8 cellular contexts compared by ENCODE assay signal in the genomic region with DNA sequence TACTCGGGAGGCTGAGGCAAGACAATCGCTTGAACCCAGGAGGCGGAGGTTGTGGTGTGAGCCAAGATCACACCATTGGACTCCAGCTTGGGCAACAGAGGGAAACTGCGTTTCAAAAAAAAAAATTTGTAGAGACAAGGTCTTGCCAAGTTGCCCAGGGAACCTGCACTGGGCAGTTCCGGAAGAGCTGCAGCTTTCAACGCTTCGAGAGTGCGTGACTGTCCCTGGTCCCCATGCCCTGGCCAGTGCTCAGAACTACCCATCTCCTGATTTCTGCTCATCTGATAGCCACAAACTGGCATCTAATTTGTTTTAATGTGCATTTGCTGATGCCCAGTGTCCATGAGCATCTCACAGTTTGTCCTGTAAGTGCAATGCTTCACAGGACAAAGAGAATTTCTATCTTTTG. TPM values are rescaled to one million over a fixed set of nuclear protein-coding genes. Genes with fewer than 3 reads are reported as not detected.
A peak's percentile ranks its signal among the peaks of the same experiment; 100 is the strongest.
DNase-seq lines count a peak whose midpoint lies in the region; ATAC-seq, FAIRE-seq and TF ChIP-seq lines count a peak whose summit lies in the region.

No MANE protein-coding gene starts in this region.

- peak in 1 of 2 experiments; percentile 39; a peak in 1 of 4 replicates for TF ChIP-seq POLR2A in HepG2 (IDR thresholded peaks at IDR 0.05; ENCODE audit: insufficient read depth in 1 of 2, low read depth in 2 of 2, low read length in 2 of 2)

- no peak for TF ChIP-seq EP300 in HepG2 (IDR thresholded peaks at IDR 0.05; ENCODE audit: low read depth in 2 of 2, low read length in 2 of 2)
- no peak for TF ChIP-seq EP300 in HepG2 (CRISPR knock-in tag; IDR thresholded peaks at IDR 0.05; ENCODE audit: borderline replicate concordance)

- no TSS peak for BruUV-seq in HepG2 (replicated peaks; lab: Mats Ljungman, UMichigan)

- peaks cover 42% of the 10 kb centered on the region for H4K20me1 ChIP-seq in HepG2 (ENCODE audit: insufficient read depth, low read length)

- no peak overlapping the region for H2AFZ ChIP-seq in HepG2 (ENCODE audit: low read length)

- in situ Hi-C loops in astrocyte of the spinal cord (cut with HindIII; ENCODE audit: low sequenced_read_pairs) (no loop called here), HepG2 (cut with HindIII; ENCODE audit: extremely low pct_ligation_motif_present, low pct_unique_long_range_greater_than_20kb) (no loop called here)

- no peak overlapping the region for H3K9ac ChIP-seq in HepG2 (ENCODE audit: insufficient read depth, low read depth, low read length)

- POLR2A ChIA-PET in HepG2 (lab: Yijun Ruan, JAX), result interaction anchor here (0.7 to 3.1 kb wide), 11 partner anchors 8 to 465 kb away, joined by 3 to 16 read pairs (median 3); a partner anchor contains a TSS

- peaks cover 26% of the 10 kb centered on the region for H3K79me2 ChIP-seq in HepG2 (ENCODE audit: insufficient read depth, low read length)

- TF ChIP-seq RAD21 in HepG2 (CRISPR knock-in tag; IDR thresholded peaks at IDR 0.05), result no peak

- H3K27me3 ChIP-seq in HepG2 (ENCODE audit: control insufficient read depth in 1 of 2, insufficient read depth in 2 of 2, low read length in 2 of 2), result peaks cover 0 to 5% of the 10 kb centered on the region in 2 experiments; a peak in 1 of 5 replicates

- H3K4me2 ChIP-seq in HepG2 (ENCODE audit: low read depth, low read length), result no peak overlapping the region

- intact Hi-C loops in HepG2 (cut with micrococcal nuclease; ENCODE audit: unreplicated experiment), result loop anchor here (1.0 kb wide), 1 partner anchor 40 kb away; no protein-coding TSS in a partner anchor

- CTCF ChIA-PET in HepG2 (lab: Yijun Ruan, JAX; ENCODE audit: low intra/inter-chr PET ratio, low total read pairs), result no interaction called here

- TF ChIP-seq CTCF in AG09309 (IDR thresholded peaks at IDR 0.05; ENCODE audit: control insufficient read depth, insufficient read depth, low read depth, low read length, missing control alignments) (no peak), astrocyte of the spinal cord (IDR thresholded peaks at IDR 0.05; ENCODE audit: low read depth, low read length) (no peak), HepG2 (CRISPR knock-in tag; IDR thresholded peaks at IDR 0.05) (no peak)

- no peak for FAIRE-seq in HepG2 (lab: Jason Lieb, UNC)

- DNase-seq in AG09309 (ENCODE audit: low read depth) (no peak), astrocyte of the spinal cord (ENCODE audit: low read depth, low spot score) (peak; percentile 49), HepG2 (ENCODE audit: low spot score) (peak; percentile 51), midbrain (lab: John Stamatoyannopoulos, UW) (no peak)
- DNase-seq in effector CD8-positive, alpha-beta T cell (lab: John Stamatoyannopoulos, UW), result no peak

- H3K36me3 ChIP-seq in KOPT-K1 (ENCODE audit: insufficient read depth, low read length) (peaks cover 42% of the 10 kb centered on the region), HepG2 (replicated peaks in 1 of 2; ENCODE audit: control insufficient read depth in 1 of 2, insufficient read depth in 2 of 2, low read length in 2 of 2) (peaks cover 14 to 23% of the 10 kb centered on the region in 2 experiments), urinary bladder (ENCODE audit: insufficient read depth) (peaks cover 4% of the 10 kb centered on the region)

- H3K27ac ChIP-seq in KOPT-K1 (ENCODE audit: low read depth, low read length, poor library complexity, severe bottlenecking) (peak overlapping the region; percentile 72), HepG2 (ENCODE audit: extremely low read length, insufficient read depth, low read length) (no peak overlapping the region), urinary bladder (ENCODE audit: low read depth) (no peak overlapping the region)

- ATAC-seq in HepG2, result peak; percentile 7
- no peak for ATAC-seq in HG03342 (IDR thresholded peaks at IDR 0.05; ENCODE audit: unreplicated experiment)

- H3K4me3 ChIP-seq in AG09309 (ENCODE audit: control insufficient read depth, low read depth, low read length), result peak overlapping the region; percentile 63
- H3K4me3 ChIP-seq in astrocyte of the spinal cord (ENCODE audit: low read depth, low read length), result peak overlapping the region; percentile 88
- no peak overlapping the region for H3K4me3 ChIP-seq in HepG2 (replicated peaks in 1 of 3; ENCODE audit: insufficient read depth in 1 of 3, low read depth in 2 of 3, low read length in 3 of 3)
- peak overlapping the region; percentile 97 for H3K4me3 ChIP-seq in urinary bladder (ENCODE audit: low read depth, low read length)

- 72% methylated on average over 8 of the region's 8 CpGs for WGBS in HepG2 (ENCODE audit: low lambda C conversion rate)
- WGBS in urinary bladder, result 60% methylated on average over 8 of the region's 8 CpGs

- H3K9me3 ChIP-seq in KOPT-K1 (ENCODE audit: insufficient read depth, low read length, poor library complexity, severe bottlenecking) (peaks cover 7% of the 10 kb centered on the region), HepG2 (ENCODE audit: low read length) (no peaks in the 10 kb centered on the region)

- H3K4me1 ChIP-seq in HepG2 (ENCODE audit: insufficient read depth, low read length), result peaks cover 44% of the 10 kb centered on the region
- H3K4me1 ChIP-seq in urinary bladder (ENCODE audit: insufficient read depth), result no peaks in the 10 kb centered on the region

RNA-seq across cellular contexts. Expression of a gene that starts 4.0 kb away (rescaled TPM):
- total RNA-seq in HepG2 (2016; rRNA removed; fragmentation: Illumina TruSeq; extraction: Trizol) (973 and 1,028 TPM in 2 replicates), urinary bladder (2,267 TPM)
- 361 and 399 TPM in 2 replicates for total RNA-seq in HepG2 (2016; cell fraction: cytosol; rRNA removed; fragmentation: Illumina TruSeq; extraction: Trizol; ENCODE audit: low read depth)
- 848 and 989 TPM in 2 replicates for total RNA-seq in HepG2 (2016; cell fraction: insoluble cytoplasmic fraction; rRNA removed; fragmentation: Illumina TruSeq; extraction: Trizol)
- total RNA-seq in HepG2 (2016; cell fraction: membrane; rRNA removed; fragmentation: Illumina TruSeq; extraction: Trizol), result 986 and 1,002 TPM in 2 replicates
- total RNA-seq in HepG2 (2016; cell fraction: nucleus; rRNA removed; fragmentation: Illumina TruSeq; extraction: Trizol), result 479 and 519 TPM in 2 replicates
- polyA plus RNA-seq in HepG2 (2011; rRNA removed) (1,138 and 1,217 TPM in 2 replicates), urinary bladder (2,840 TPM)
- polyA plus RNA-seq in HepG2 (2011; cell fraction: cytosol; rRNA removed), result 2,631 and 2,697 TPM in 2 replicates
- 3,693 and 3,967 TPM in 2 replicates for polyA plus RNA-seq in HepG2 (2011; cell fraction: nucleus; rRNA removed)
- 1,881 and 2,139 TPM in 2 replicates for polyA plus RNA-seq in HepG2 (2012)
- polyA plus RNA-seq in HepG2 (2016; cell fraction: cytosol; fragmentation: Illumina TruSeq; extraction: Trizol; ENCODE audit: low read depth), result 598 and 619 TPM in 2 replicates
- polyA plus RNA-seq in HepG2 (2016; cell fraction: insoluble cytoplasmic fraction; fragmentation: Illumina TruSeq; extraction: Trizol; ENCODE audit: low read depth), result 1,358 and 1,713 TPM in 2 replicates
- 1,224 and 1,364 TPM in 2 replicates for polyA plus RNA-seq in HepG2 (2016; cell fraction: membrane; fragmentation: Illumina TruSeq; extraction: Trizol; ENCODE audit: low read depth)
- polyA plus RNA-seq in HepG2 (2016; cell fraction: nucleus; fragmentation: Illumina TruSeq; extraction: Trizol; ENCODE audit: insufficient read depth, low read depth), result 1,038 and 1,070 TPM in 2 replicates
- polyA minus RNA-seq in HepG2 (2011; rRNA and poly(A)+ RNA removed; ENCODE audit: low replicate concordance), result 750 and 1,581 TPM in 2 replicates
- 1,072 and 1,192 TPM in 2 replicates for polyA minus RNA-seq in HepG2 (2011; cell fraction: cytosol; rRNA and poly(A)+ RNA removed)
- polyA minus RNA-seq in HepG2 (2011; cell fraction: nucleus; rRNA and poly(A)+ RNA removed), result 609 and 760 TPM in 2 replicates

RNA-seq across cellular contexts. Expression of a gene that starts 19.5 kb away (rescaled TPM):
- total RNA-seq in HepG2 (2016; rRNA removed; fragmentation: Illumina TruSeq; extraction: Trizol) (not detected in 2 replicates), urinary bladder (0.69 TPM)
- not detected in 2 replicates for total RNA-seq in HepG2 (2016; cell fraction: cytosol; rRNA removed; fragmentation: Illumina TruSeq; extraction: Trizol; ENCODE audit: low read depth)
- not detected in 2 replicates for total RNA-seq in HepG2 (2016; cell fraction: insoluble cytoplasmic fraction; rRNA removed; fragmentation: Illumina TruSeq; extraction: Trizol)
- total RNA-seq in HepG2 (2016; cell fraction: membrane; rRNA removed; fragmentation: Illumina TruSeq; extraction: Trizol), result not detected in 2 replicates
- total RNA-seq in HepG2 (2016; cell fraction: nucleus; rRNA removed; fragmentation: Illumina TruSeq; extraction: Trizol), result not detected in 2 replicates
- polyA plus RNA-seq in HepG2 (2011; rRNA removed) (0.09 and 0.31 TPM in 2 replicates), urinary bladder (0.43 TPM)
- polyA plus RNA-seq in HepG2 (2011; cell fraction: cytosol; rRNA removed), result 0.17 TPM in 2 replicates
- 2.2 and 2.8 TPM in 2 replicates for polyA plus RNA-seq in HepG2 (2011; cell fraction: nucleus; rRNA removed)
- polyA plus RNA-seq in HepG2 (2012), result 0.11 and 0.17 TPM in 2 replicates
- not detected in 2 replicates for polyA plus RNA-seq in HepG2 (2016; cell fraction: cytosol; fragmentation: Illumina TruSeq; extraction: Trizol; ENCODE audit: low read depth)
- not detected in 2 replicates for polyA plus RNA-seq in HepG2 (2016; cell fraction: insoluble cytoplasmic fraction; fragmentation: Illumina TruSeq; extraction: Trizol; ENCODE audit: low read depth)
- polyA plus RNA-seq in HepG2 (2016; cell fraction: membrane; fragmentation: Illumina TruSeq; extraction: Trizol; ENCODE audit: low read depth), result not detected in 2 replicates
- not detected in 2 replicates for polyA plus RNA-seq in HepG2 (2016; cell fraction: nucleus; fragmentation: Illumina TruSeq; extraction: Trizol; ENCODE audit: insufficient read depth, low read depth)
- polyA minus RNA-seq in HepG2 (2011; rRNA and poly(A)+ RNA removed; ENCODE audit: low replicate concordance), result 1.5 and 1.9 TPM in 2 replicates
- polyA minus RNA-seq in HepG2 (2011; cell fraction: cytosol; rRNA and poly(A)+ RNA removed), result not detected in 2 replicates
- polyA minus RNA-seq in HepG2 (2011; cell fraction: nucleus; rRNA and poly(A)+ RNA removed), result 0.75 and 0.77 TPM in 2 replicates

RNA-seq across cellular contexts. Expression of a gene that starts 43.5 kb away (rescaled TPM):
- total RNA-seq in HepG2 (2016; rRNA removed; fragmentation: Illumina TruSeq; extraction: Trizol) (13.9 and 20.8 TPM in 2 replicates), urinary bladder (14.0 TPM)
- total RNA-seq in HepG2 (2016; cell fraction: cytosol; rRNA removed; fragmentation: Illumina TruSeq; extraction: Trizol; ENCODE audit: low read depth), result 10.4 and 11.2 TPM in 2 replicates
- 11.4 and 20.4 TPM in 2 replicates for total RNA-seq in HepG2 (2016; cell fraction: insoluble cytoplasmic fraction; rRNA removed; fragmentation: Illumina TruSeq; extraction: Trizol)
- 23.6 and 25.4 TPM in 2 replicates for total RNA-seq in HepG2 (2016; cell fraction: membrane; rRNA removed; fragmentation: Illumina TruSeq; extraction: Trizol)
- 19.0 and 22.7 TPM in 2 replicates for total RNA-seq in HepG2 (2016; cell fraction: nucleus; rRNA removed; fragmentation: Illumina TruSeq; extraction: Trizol)
- polyA plus RNA-seq in HepG2 (2011; rRNA removed) (7.6 and 11.1 TPM in 2 replicates), urinary bladder (21.0 TPM)
- 6.5 and 11.8 TPM in 2 replicates for polyA plus RNA-seq in HepG2 (2011; cell fraction: cytosol; rRNA removed)
- 37.4 and 38.6 TPM in 2 replicates for polyA plus RNA-seq in HepG2 (2011; cell fraction: nucleus; rRNA removed)
- polyA plus RNA-seq in HepG2 (2012), result 9.3 and 10.7 TPM in 2 replicates
- polyA plus RNA-seq in HepG2 (2016; cell fraction: cytosol; fragmentation: Illumina TruSeq; extraction: Trizol; ENCODE audit: low read depth), result 6.1 and 6.4 TPM in 2 replicates
- 13.7 and 17.1 TPM in 2 replicates for polyA plus RNA-seq in HepG2 (2016; cell fraction: insoluble cytoplasmic fraction; fragmentation: Illumina TruSeq; extraction: Trizol; ENCODE audit: low read depth)
- 14.4 and 16.7 TPM in 2 replicates for polyA plus RNA-seq in HepG2 (2016; cell fraction: membrane; fragmentation: Illumina TruSeq; extraction: Trizol; ENCODE audit: low read depth)
- 43.7 and 45.9 TPM in 2 replicates for polyA plus RNA-seq in HepG2 (2016; cell fraction: nucleus; fragmentation: Illumina TruSeq; extraction: Trizol; ENCODE audit: insufficient read depth, low read depth)
- polyA minus RNA-seq in HepG2 (2011; rRNA and poly(A)+ RNA removed; ENCODE audit: low replicate concordance), result 13.6 and 27.9 TPM in 2 replicates
- polyA minus RNA-seq in HepG2 (2011; cell fraction: cytosol; rRNA and poly(A)+ RNA removed), result 7.7 and 8.2 TPM in 2 replicates
- 22.8 and 26.2 TPM in 2 replicates for polyA minus RNA-seq in HepG2 (2011; cell fraction: nucleus; rRNA and poly(A)+ RNA removed)

Comparison
In these comparisons a context has a peak if more than half of its experiments do, and no peak if none do; other contexts are left out.
1. DNase-seq: peak in astrocyte of the spinal cord (single experiment) and HepG2 (single experiment); none in AG09309 (single experiment), effector CD8-positive, alpha-beta T cell (single experiment) and midbrain (single experiment).
2. H3K4me3 ChIP-seq: peak in AG09309 (single experiment), astrocyte of the spinal cord (single experiment) and urinary bladder (single experiment); none in HepG2 (0 of 3).